In genomic region chr5:155735388-155735787, GRCh38 we compare ENCODE assay signal across 16 cellular contexts.
A peak's percentile ranks its signal among the peaks of the same experiment; 100 is the strongest.
DNase-seq lines count a peak whose midpoint lies in the region; ATAC-seq, FAIRE-seq and TF ChIP-seq lines count a peak whose summit lies in the region.
"Had no signal": no experiment of that assay in that cellular context is flagged by ENCODE, and none has a peak within 500 bp of the region (broad histone marks: within the 10 kb centered on the region; RNA-seq: fewer than 3 reads in every experiment).

No MANE protein-coding gene starts in this region.

- no peak overlapping the region for H3K4me3 Mint-ChIP-seq in WTC11
- H3K4me3 Mint-ChIP-seq: activated CD4-positive, alpha-beta memory T cell treated with anti-CD3 and anti-CD28 coated beads for 36 hours; activated naive CD8-positive, alpha-beta T cell treated with anti-CD3 and anti-CD28 coated beads, Interleukin-2, amount 10 ng/mL, durations not matched to agents 7 days and 5 days; naive thymus-derived CD8-positive, alpha-beta T cell had no signal

- no peaks in the 10 kb centered on the region for H3K36me3 ChIP-seq in colonic mucosa
- H3K36me3 ChIP-seq: prostate gland had no signal

- POLR2A ChIA-PET in WTC11 (lab: Charles Lee): no interaction called here

- H3K27ac Mint-ChIP-seq in WTC11: no peak overlapping the region
- H3K27ac Mint-ChIP-seq: activated CD4-positive, alpha-beta memory T cell treated with anti-CD3 and anti-CD28 coated beads for 36 hours; activated naive CD8-positive, alpha-beta T cell treated with anti-CD3 and anti-CD28 coated beads, Interleukin-2, amount 10 ng/mL, durations not matched to agents 7 days and 5 days; naive thymus-derived CD8-positive, alpha-beta T cell had no signal

- H3K9ac ChIP-seq in colonic mucosa (ENCODE audit: low read depth in 2 of 2, low read length in 2 of 2): no peak overlapping the region

- no peaks in the 10 kb centered on the region for H3K9me3 Mint-ChIP-seq in WTC11
- H3K9me3 Mint-ChIP-seq: activated CD4-positive, alpha-beta memory T cell treated with anti-CD3 and anti-CD28 coated beads for 36 hours had no signal

- TF ChIP-seq CTCF in WTC11 (IDR thresholded peaks at IDR 0.05): no peak
- no peak for TF ChIP-seq CTCF in colonic mucosa (IDR thresholded peaks at IDR 0.05)

- DNase-seq in DMS 273 treated with DMSO at 0.1 percent for 48 hours (lab: John Stamatoyannopoulos, UW) (peak; percentile 35), NCI-H1105 treated with DMSO at 0.1 percent for 48 hours (lab: John Stamatoyannopoulos, UW) (peak; percentile 25), WTC11 (ENCODE audit: low spot score) (no peak), GF-D8 (lab: John Stamatoyannopoulos, UW) (no peak), colonic mucosa (no peak), DMS114 treated with DMSO at 0.1 percent for 48 hours (lab: John Stamatoyannopoulos, UW; ENCODE audit: unreplicated experiment) (no peak)
- DNase-seq in activated CD4-positive, alpha-beta T cell treated with anti-CD3 and anti-CD28 coated beads for 4 hours: no peak
- DNase-seq: activated CD4-positive, alpha-beta memory T cell treated with anti-CD3 and anti-CD28 coated beads for 36 hours; activated naive CD8-positive, alpha-beta T cell treated with anti-CD3 and anti-CD28 coated beads, Interleukin-2, amount 10 ng/mL, durations not matched to agents 7 days and 5 days; activated T-cell treated with anti-CD3 and anti-CD28 coated beads, Interleukin-2, amount 50 U/mL, for 48 hours; AML-193; naive thymus-derived CD8-positive, alpha-beta T cell; PC-9 had no signal

- no peak overlapping the region for H3K4me3 ChIP-seq in colonic mucosa
- H3K4me3 ChIP-seq: lung, PC-9, prostate gland had no signal

- H3K27me3 ChIP-seq in colonic mucosa: peaks cover 10% of the 10 kb centered on the region

- intact Hi-C loops in colonic mucosa (cut with DNase I): no loop called here

- H3K9me3 ChIP-seq in colonic mucosa: no peaks in the 10 kb centered on the region
- H3K9me3 ChIP-seq: prostate gland had no signal

- CTCF ChIA-PET in WTC11 (lab: Charles Lee): interaction anchor here (1.0 kb wide), 1 partner anchor 35 kb away, joined by 4 read pairs; no protein-coding TSS in a partner anchor

- H3K27ac ChIP-seq in colonic mucosa: no peak overlapping the region
- H3K27ac ChIP-seq: PC-9, prostate gland had no signal

- FAIRE-seq in islet of Langerhans (lab: Jason Lieb, UNC): peak; percentile 65

- no peaks in the 10 kb centered on the region for H3K4me1 ChIP-seq in colonic mucosa
- H3K4me1 ChIP-seq: prostate gland had no signal

- peaks cover 18% of the 10 kb centered on the region for H3K4me1 Mint-ChIP-seq in WTC11
- H3K4me1 Mint-ChIP-seq: activated naive CD8-positive, alpha-beta T cell treated with anti-CD3 and anti-CD28 coated beads, Interleukin-2, amount 10 ng/mL, durations not matched to agents 7 days and 5 days; naive thymus-derived CD8-positive, alpha-beta T cell had no signal

- peak; percentile 86 for ATAC-seq in WTC11
- ATAC-seq: naive thymus-derived CD8-positive, alpha-beta T cell had no signal

- peaks cover 57% of the 10 kb centered on the region for H3K27me3 Mint-ChIP-seq in WTC11 (ENCODE audit: low read depth)

- no peaks in the 10 kb centered on the region for H3K36me3 Mint-ChIP-seq in WTC11
- H3K36me3 Mint-ChIP-seq: activated CD4-positive, alpha-beta memory T cell treated with anti-CD3 and anti-CD28 coated beads for 36 hours; activated naive CD8-positive, alpha-beta T cell treated with anti-CD3 and anti-CD28 coated beads, Interleukin-2, amount 10 ng/mL, durations not matched to agents 7 days and 5 days; naive thymus-derived CD8-positive, alpha-beta T cell had no signal

TF ChIP-seq in WTC11, 78 proteins besides CTCF, POLR2A, EP300 and RAD21:
- TF ChIP-seq HMGA2 (CRISPR knock-in tag; IDR thresholded peaks at IDR 0.05) (no peak), ZNF416 (CRISPR knock-in tag; IDR thresholded peaks at IDR 0.05) (no peak), ZNF121 (CRISPR knock-in tag; IDR thresholded peaks at IDR 0.05) (no peak), FOXK1 (CRISPR knock-in tag; IDR thresholded peaks at IDR 0.05) (no peak), ZNF423 (CRISPR knock-in tag; IDR thresholded peaks at IDR 0.05) (no peak), ATF1 (CRISPR knock-in tag; IDR thresholded peaks at IDR 0.05) (no peak), TEAD1 (CRISPR knock-in tag; IDR thresholded peaks at IDR 0.05) (no peak), TEAD4 (CRISPR knock-in tag; IDR thresholded peaks at IDR 0.05) (no peak), CREM (CRISPR knock-in tag; IDR thresholded peaks at IDR 0.05) (no peak), CREB1 (CRISPR knock-in tag; IDR thresholded peaks at IDR 0.05) (no peak), IRF2 (CRISPR knock-in tag; IDR thresholded peaks at IDR 0.05; ENCODE audit: borderline replicate concordance, low read depth) (no peak), NR1H2 (CRISPR knock-in tag; IDR thresholded peaks at IDR 0.05) (no peak), JAZF1 (CRISPR knock-in tag; IDR thresholded peaks at IDR 0.05) (no peak), OVOL2 (CRISPR knock-in tag; IDR thresholded peaks at IDR 0.05; ENCODE audit: borderline replicate concordance) (no peak), JUN (CRISPR knock-in tag; IDR thresholded peaks at IDR 0.05) (no peak), SOX15 (CRISPR knock-in tag; IDR thresholded peaks at IDR 0.05) (no peak)
- TF ChIP-seq, protein P1, sequence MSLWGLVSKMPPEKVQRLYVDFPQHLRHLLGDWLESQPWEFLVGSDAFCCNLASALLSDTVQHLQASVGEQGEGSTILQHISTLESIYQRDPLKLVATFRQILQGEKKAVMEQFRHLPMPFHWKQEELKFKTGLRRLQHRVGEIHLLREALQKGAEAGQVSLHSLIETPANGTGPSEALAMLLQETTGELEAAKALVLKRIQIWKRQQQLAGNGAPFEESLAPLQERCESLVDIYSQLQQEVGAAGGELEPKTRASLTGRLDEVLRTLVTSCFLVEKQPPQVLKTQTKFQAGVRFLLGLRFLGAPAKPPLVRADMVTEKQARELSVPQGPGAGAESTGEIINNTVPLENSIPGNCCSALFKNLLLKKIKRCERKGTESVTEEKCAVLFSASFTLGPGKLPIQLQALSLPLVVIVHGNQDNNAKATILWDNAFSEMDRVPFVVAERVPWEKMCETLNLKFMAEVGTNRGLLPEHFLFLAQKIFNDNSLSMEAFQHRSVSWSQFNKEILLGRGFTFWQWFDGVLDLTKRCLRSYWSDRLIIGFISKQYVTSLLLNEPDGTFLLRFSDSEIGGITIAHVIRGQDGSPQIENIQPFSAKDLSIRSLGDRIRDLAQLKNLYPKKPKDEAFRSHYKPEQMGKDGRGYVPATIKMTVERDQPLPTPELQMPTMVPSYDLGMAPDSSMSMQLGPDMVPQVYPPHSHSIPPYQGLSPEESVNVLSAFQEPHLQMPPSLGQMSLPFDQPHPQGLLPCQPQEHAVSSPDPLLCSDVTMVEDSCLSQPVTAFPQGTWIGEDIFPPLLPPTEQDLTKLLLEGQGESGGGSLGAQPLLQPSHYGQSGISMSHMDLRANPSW (CRISPR knock-in tag; conservative IDR thresholded peaks at IDR 0.05; ENCODE audit: low read depth): no peak
- TF ChIP-seq, protein P2, sequence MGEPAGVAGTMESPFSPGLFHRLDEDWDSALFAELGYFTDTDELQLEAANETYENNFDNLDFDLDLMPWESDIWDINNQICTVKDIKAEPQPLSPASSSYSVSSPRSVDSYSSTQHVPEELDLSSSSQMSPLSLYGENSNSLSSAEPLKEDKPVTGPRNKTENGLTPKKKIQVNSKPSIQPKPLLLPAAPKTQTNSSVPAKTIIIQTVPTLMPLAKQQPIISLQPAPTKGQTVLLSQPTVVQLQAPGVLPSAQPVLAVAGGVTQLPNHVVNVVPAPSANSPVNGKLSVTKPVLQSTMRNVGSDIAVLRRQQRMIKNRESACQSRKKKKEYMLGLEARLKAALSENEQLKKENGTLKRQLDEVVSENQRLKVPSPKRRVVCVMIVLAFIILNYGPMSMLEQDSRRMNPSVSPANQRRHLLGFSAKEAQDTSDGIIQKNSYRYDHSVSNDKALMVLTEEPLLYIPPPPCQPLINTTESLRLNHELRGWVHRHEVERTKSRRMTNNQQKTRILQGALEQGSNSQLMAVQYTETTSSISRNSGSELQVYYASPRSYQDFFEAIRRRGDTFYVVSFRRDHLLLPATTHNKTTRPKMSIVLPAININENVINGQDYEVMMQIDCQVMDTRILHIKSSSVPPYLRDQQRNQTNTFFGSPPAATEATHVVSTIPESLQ (CRISPR knock-in tag; IDR thresholded peaks at IDR 0.05): no peak
- TF ChIP-seq, protein P3, sequence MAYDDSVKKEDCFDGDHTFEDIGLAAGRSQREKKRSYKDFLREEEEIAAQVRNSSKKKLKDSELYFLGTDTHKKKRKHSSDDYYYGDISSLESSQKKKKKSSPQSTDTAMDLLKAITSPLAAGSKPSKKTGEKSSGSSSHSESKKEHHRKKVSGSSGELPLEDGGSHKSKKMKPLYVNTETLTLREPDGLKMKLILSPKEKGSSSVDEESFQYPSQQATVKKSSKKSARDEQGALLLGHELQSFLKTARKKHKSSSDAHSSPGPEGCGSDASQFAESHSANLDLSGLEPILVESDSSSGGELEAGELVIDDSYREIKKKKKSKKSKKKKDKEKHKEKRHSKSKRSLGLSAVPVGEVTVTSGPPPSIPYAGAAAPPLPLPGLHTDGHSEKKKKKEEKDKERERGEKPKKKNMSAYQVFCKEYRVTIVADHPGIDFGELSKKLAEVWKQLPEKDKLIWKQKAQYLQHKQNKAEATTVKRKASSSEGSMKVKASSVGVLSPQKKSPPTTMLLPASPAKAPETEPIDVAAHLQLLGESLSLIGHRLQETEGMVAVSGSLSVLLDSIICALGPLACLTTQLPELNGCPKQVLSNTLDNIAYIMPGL (CRISPR knock-in tag; IDR thresholded peaks at IDR 0.05): no peak
- TF ChIP-seq, protein P4, sequence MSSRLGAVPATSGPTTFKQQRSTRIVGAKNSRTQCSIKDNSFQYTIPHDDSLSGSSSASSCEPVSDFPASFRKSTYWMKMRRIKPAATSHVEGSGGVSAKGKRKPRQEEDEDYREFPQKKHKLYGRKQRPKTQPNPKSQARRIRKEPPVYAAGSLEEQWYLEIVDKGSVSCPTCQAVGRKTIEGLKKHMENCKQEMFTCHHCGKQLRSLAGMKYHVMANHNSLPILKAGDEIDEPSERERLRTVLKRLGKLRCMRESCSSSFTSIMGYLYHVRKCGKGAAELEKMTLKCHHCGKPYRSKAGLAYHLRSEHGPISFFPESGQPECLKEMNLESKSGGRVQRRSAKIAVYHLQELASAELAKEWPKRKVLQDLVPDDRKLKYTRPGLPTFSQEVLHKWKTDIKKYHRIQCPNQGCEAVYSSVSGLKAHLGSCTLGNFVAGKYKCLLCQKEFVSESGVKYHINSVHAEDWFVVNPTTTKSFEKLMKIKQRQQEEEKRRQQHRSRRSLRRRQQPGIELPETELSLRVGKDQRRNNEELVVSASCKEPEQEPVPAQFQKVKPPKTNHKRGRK (CRISPR knock-in tag; IDR thresholded peaks at IDR 0.05; ENCODE audit: borderline replicate concordance): no peak
TF ChIP-seq in WTC11: peak in this region for 0.

Comparison
In these comparisons a context has a peak if more than half of its experiments do, and no peak if none do; other contexts are left out.
1. DNase-seq: peak in DMS 273 treated with DMSO at 0.1 percent for 48 hours (single experiment) and NCI-H1105 treated with DMSO at 0.1 percent for 48 hours (single experiment); none in WTC11 (single experiment), activated CD4-positive, alpha-beta T cell treated with anti-CD3 and anti-CD28 coated beads for 4 hours (0 of 2), GF-D8 (single experiment), colonic mucosa (single experiment) and DMS114 treated with DMSO at 0.1 percent for 48 hours (single experiment).